ENCODE assay signal across 32 cellular contexts in genomic region chr11:8983552-8983951, GRCh38. TPM values are rescaled to one million over a fixed set of nuclear protein-coding genes. Genes with fewer than 3 reads are reported as not detected.
"Had no signal": no experiment of that assay in that cellular context is flagged by ENCODE, and none has a peak within 500 bp of the region (broad histone marks: within the 10 kb centered on the region; RNA-seq: fewer than 3 reads in every experiment).

No MANE protein-coding gene starts in this region.

- ATAC-seq: foreskin keratinocyte, gastroesophageal sphincter, heart left ventricle, left lobe of liver, natural killer cell, psoas muscle, right cardiac atrium had no signal

- H3K27ac Mint-ChIP-seq: memory B cell, natural killer cell, type B pancreatic cell had no signal

- H3K4me3 Mint-ChIP-seq: memory B cell, natural killer cell, type B pancreatic cell had no signal

- H3K9me3 Mint-ChIP-seq: memory B cell, natural killer cell, type B pancreatic cell had no signal

- H3K4me1 Mint-ChIP-seq: memory B cell had no signal

- H3K36me3 Mint-ChIP-seq: memory B cell, natural killer cell, type B pancreatic cell had no signal

- DNase-seq: dermis blood vessel endothelial cell; effector memory CD4-positive, alpha-beta T cell; foreskin keratinocyte; heart left ventricle; kidney; natural killer cell; occipital lobe; ovary; posterior cingulate gyrus; psoas muscle; right cardiac atrium; sigmoid colon; stimulated activated CD4-positive, alpha-beta T cell treated with anti-CD3 and anti-CD28 coated beads, Interleukin-2, amount 100 ng/mL, for 48 hours; stimulated activated naive CD4-positive, alpha-beta T cell; substantia nigra; testis; tibial artery had no signal

RNA-seq across cellular contexts. Expression of gene ASCL3, which starts 40.7 kb away (rescaled TPM):
- total RNA-seq: dermis blood vessel endothelial cell, endothelial cell of umbilical vein, epithelial cell of proximal tubule, esophagus muscularis mucosa, fibroblast of lung, foreskin keratinocyte, gastroesophageal sphincter, heart left ventricle, hepatocyte, kidney, left lobe of liver, liver, lung, mononuclear cell, natural killer cell, occipital lobe, ovary, psoas muscle, renal cortical epithelial cell, right cardiac atrium, sigmoid colon, skeletal muscle tissue, testis, urinary bladder had no signal

RNA-seq across cellular contexts. Expression of gene C11orf16, which starts 50.8 kb away (rescaled TPM):
- total RNA-seq: dermis blood vessel endothelial cell, endothelial cell of umbilical vein, epithelial cell of proximal tubule, esophagus muscularis mucosa, fibroblast of lung, foreskin keratinocyte, gastroesophageal sphincter, heart left ventricle, hepatocyte, left lobe of liver, liver, mononuclear cell, natural killer cell, occipital lobe, psoas muscle, renal cortical epithelial cell, right cardiac atrium, sigmoid colon, skeletal muscle tissue, urinary bladder had no signal
